ENCODE assay signal across 9 cellular contexts in genomic region chr2:231670892-231671616, GRCh38. TPM values are rescaled to one million over a fixed set of nuclear protein-coding genes. Genes with fewer than 3 reads are reported as not detected.
DNase-seq lines count a peak whose midpoint lies in the region; ATAC-seq, FAIRE-seq and TF ChIP-seq lines count a peak whose summit lies in the region.
"Had no signal": no experiment of that assay in that cellular context is flagged by ENCODE, and none has a peak within 500 bp of the region (broad histone marks: within the 10 kb centered on the region; RNA-seq: fewer than 3 reads in every experiment).

No MANE protein-coding gene starts in this region.

- H3K79me2 ChIP-seq in SK-N-SH (ENCODE audit: insufficient read depth) (no peaks in the 10 kb centered on the region), GM12878 (ENCODE audit: control insufficient read depth, insufficient read depth, low read length) (peaks cover 19% of the 10 kb centered on the region)

- peak overlapping the region; percentile 99 to 100 (median 100) for H3K27ac Mint-ChIP-seq in naive B cell
- H3K27ac Mint-ChIP-seq in activated CD4-positive, alpha-beta memory T cell treated with anti-CD3 and anti-CD28 coated beads for 36 hours: no peak overlapping the region
- H3K27ac Mint-ChIP-seq: activated naive CD4-positive, alpha-beta T cell treated with anti-CD3 and anti-CD28 coated beads, Interleukin-2, amount 50 U/mL, for 24 hours had no signal

- H3K36me3 ChIP-seq in SK-N-SH (replicated peaks in 1 of 2; ENCODE audit: control insufficient read depth in 1 of 2, insufficient read depth in 2 of 2, low read length in 1 of 2) (no peaks in the 10 kb centered on the region), GM12878 (ENCODE audit: control insufficient read depth in 2 of 2, insufficient read depth in 2 of 2, low read length in 1 of 2) (no peaks in the 10 kb centered on the region)

- DNase-seq in SK-N-SH (peak; percentile 79), GM12878 (ENCODE audit: low read depth, low spot score) (no peak), naive B cell (peak; percentile 74), SIG-M5 treated with dmso at 0.1 percent for 504 hours (lab: John Stamatoyannopoulos, UW; ENCODE audit: unreplicated experiment) (no peak), OCI-M2 (lab: John Stamatoyannopoulos, UW; ENCODE audit: unreplicated experiment) (no peak)
- DNase-seq in activated CD4-positive, alpha-beta memory T cell treated with anti-CD3 and anti-CD28 coated beads for 36 hours: no peak

- 72% methylated on average over 2 of the region's 8 CpGs for WGBS in SK-N-SH (ENCODE audit: low lambda C conversion rate)
- 1% methylated on average over 8 of the region's 8 CpGs for WGBS in GM12878 (ENCODE audit: insufficient coverage, insufficient replicate concordance, low lambda C conversion rate, missing lambda C conversion rate)

- BruUV-seq in GM12878 (replicated peaks; lab: Mats Ljungman, UMichigan): TSS peak; percentile 97

- H3K9me3 ChIP-seq in SK-N-SH (no peaks in the 10 kb centered on the region), GM12878 (replicated peaks; ENCODE audit: control insufficient read depth, insufficient read depth, low read length) (no peaks in the 10 kb centered on the region; the same call in 2 of the 3 replicates)

- no peak for FAIRE-seq in GM12878 (lab: Jason Lieb, UNC)

- H3K27me3 ChIP-seq in SK-N-SH (ENCODE audit: insufficient read depth): no peaks in the 10 kb centered on the region
- H3K27me3 ChIP-seq in GM12878 (replicated peaks in 1 of 2; ENCODE audit: control insufficient read depth in 2 of 2, insufficient read depth in 2 of 2, low read length in 1 of 2): no peaks in the 10 kb centered on the region

- H2AFZ ChIP-seq in SK-N-SH (ENCODE audit: low read depth) (no peak overlapping the region), GM12878 (ENCODE audit: control insufficient read depth, low read depth, low read length) (no peak overlapping the region; the same call in 1 of the 2 replicates)

- no peaks in the 10 kb centered on the region for H3K36me3 Mint-ChIP-seq in naive B cell
- H3K36me3 Mint-ChIP-seq in activated CD4-positive, alpha-beta memory T cell treated with anti-CD3 and anti-CD28 coated beads for 36 hours: no peaks in the 10 kb centered on the region
- H3K36me3 Mint-ChIP-seq: activated naive CD4-positive, alpha-beta T cell treated with anti-CD3 and anti-CD28 coated beads, Interleukin-2, amount 50 U/mL, for 24 hours had no signal

- peaks cover 2% of the 10 kb centered on the region for H3F3A ChIP-seq in SK-N-SH (replicated peaks; ENCODE audit: insufficient read depth)

- RAD21 ChIA-PET in GM12878 (lab: Charles Lee; ENCODE audit: unreplicated experiment): interaction anchor here (1.2 to 24.6 kb wide), 8 partner anchors 7 to 107 kb away, joined by 3 to 463 read pairs (median 30); partner anchors contain the start of gene PTMA

- H3K4me3 ChIP-seq in SK-N-SH (ENCODE audit: low read depth in 2 of 2, low read length in 1 of 2) (no peak overlapping the region), GM12878 (peak overlapping the region; percentile 73)

- H3K27me3 Mint-ChIP-seq in naive B cell: no peaks in the 10 kb centered on the region
- H3K27me3 Mint-ChIP-seq in activated CD4-positive, alpha-beta memory T cell treated with anti-CD3 and anti-CD28 coated beads for 36 hours: no peaks in the 10 kb centered on the region
- H3K27me3 Mint-ChIP-seq: activated naive CD4-positive, alpha-beta T cell treated with anti-CD3 and anti-CD28 coated beads, Interleukin-2, amount 50 U/mL, for 24 hours had no signal

- TF ChIP-seq RAD21 in SK-N-SH (IDR thresholded peaks at IDR 0.05; ENCODE audit: low read length) (no peak; the same call in 1 of the 2 replicates), GM12878 (IDR thresholded peaks at IDR 0.05; ENCODE audit: insufficient read depth, low read depth, low read length) (peak; percentile 48)

- TF ChIP-seq CTCF in SK-N-SH (IDR thresholded peaks at IDR 0.05): 0 out of 2 replicates have a peak, but pooled peaks have one; percentile 15
- TF ChIP-seq CTCF in GM12878 (IDR thresholded peaks at IDR 0.05 in 2 of 3, conservative IDR thresholded peaks at IDR 0.05 in 1 of 3; ENCODE audit: control insufficient read depth in 2 of 3, extremely low read depth in 1 of 3, insufficient read depth in 1 of 3, low read depth in 3 of 3, low read length in 3 of 3): peak; percentile 18 to 59 (median 27); a peak in 5 of 6 replicates

- in situ Hi-C loops in GM12878 (cut with MboI): loop anchor here (5.0 kb wide), 1 partner anchor 59 kb away; no protein-coding TSS in a partner anchor

- H3K4me3 Mint-ChIP-seq in naive B cell: peak overlapping the region; percentile 84 to 94 (median 90)
- H3K4me3 Mint-ChIP-seq in activated CD4-positive, alpha-beta memory T cell treated with anti-CD3 and anti-CD28 coated beads for 36 hours: no peak overlapping the region
- H3K4me3 Mint-ChIP-seq: activated naive CD4-positive, alpha-beta T cell treated with anti-CD3 and anti-CD28 coated beads, Interleukin-2, amount 50 U/mL, for 24 hours had no signal

- TF ChIP-seq EP300 in SK-N-SH (IDR thresholded peaks at IDR 0.05; ENCODE audit: borderline replicate concordance in 1 of 2, low read depth in 1 of 2, low read length in 1 of 2) (no peak), GM12878 (IDR thresholded peaks at IDR 0.05; ENCODE audit: borderline replicate concordance in 1 of 2, control insufficient read depth in 1 of 2, low read depth in 2 of 2, low read length in 2 of 2) (no peak)

- no peak for TF ChIP-seq POLR2A in GM12878 (IDR thresholded peaks at IDR 0.05; ENCODE audit: low read depth, low read length)

- no peak for ATAC-seq in SK-N-SH treated with all-trans-retinoic acid at 6 μM for 48 hours
- peak; percentile 1 for ATAC-seq in HG03342 (IDR thresholded peaks at IDR 0.05; ENCODE audit: unreplicated experiment)
- peak; percentile 2 for ATAC-seq in GM12878
- peak in 1 of 2 donors; percentile 3 for ATAC-seq in naive B cell (ENCODE audit: low read depth in 2 of 2)

- peaks cover 6 to 19% of the 10 kb centered on the region in 2 experiments; a peak in 2 of 4 replicates for H3K4me1 ChIP-seq in SK-N-SH (ENCODE audit: control insufficient read depth in 1 of 2, insufficient read depth in 2 of 2, low read depth in 1 of 2, low read length in 1 of 2)
- H3K4me1 ChIP-seq in GM12878 (ENCODE audit: control insufficient read depth, insufficient read depth, low read length): peaks cover 60% of the 10 kb centered on the region

- no peak overlapping the region for H3K27ac ChIP-seq in SK-N-SH (ENCODE audit: low read depth in 2 of 2, low read length in 1 of 2)
- peak overlapping the region; percentile 98 for H3K27ac ChIP-seq in GM12878 (ENCODE audit: control insufficient read depth, insufficient read depth)

- no peaks in the 10 kb centered on the region for H3K9me2 ChIP-seq in SK-N-SH

- no peak overlapping the region for H3K4me2 ChIP-seq in SK-N-SH
- peak overlapping the region; percentile 97 for H3K4me2 ChIP-seq in GM12878 (ENCODE audit: control insufficient read depth, insufficient read depth)

- peaks cover 69 to 95% (median 92%) of the 10 kb centered on the region in 3 donors for H3K4me1 Mint-ChIP-seq in naive B cell
- H3K4me1 Mint-ChIP-seq in activated CD4-positive, alpha-beta memory T cell treated with anti-CD3 and anti-CD28 coated beads for 36 hours (ENCODE audit: low read depth): peaks cover 6% of the 10 kb centered on the region
- H3K4me1 Mint-ChIP-seq: activated naive CD4-positive, alpha-beta T cell treated with anti-CD3 and anti-CD28 coated beads, Interleukin-2, amount 50 U/mL, for 24 hours had no signal

- SMC1A ChIA-PET in GM12878 (lab: Charles Lee; ENCODE audit: uncharacterized antibody, unreplicated experiment): interaction anchor here (0.5 to 10.2 kb wide), 8 partner anchors 10 to 65 kb away, joined by 3 to 343 read pairs (median 12); partner anchors contain the start of gene PTMA

- intact Hi-C loops in GM12878 (cut with micrococcal nuclease; ENCODE audit: unreplicated experiment): loop anchor here (1.0 to 5.0 kb wide), 3 partner anchors 23 to 109 kb away; no protein-coding TSS in a partner anchor
- intact Hi-C loops in activated CD4-positive, alpha-beta memory T cell treated with anti-CD3 and anti-CD28 coated beads for 36 hours (cut with micrococcal nuclease): no loop called here

- no peaks in the 10 kb centered on the region for H3K9me3 Mint-ChIP-seq in naive B cell
- no peaks in the 10 kb centered on the region for H3K9me3 Mint-ChIP-seq in activated CD4-positive, alpha-beta memory T cell treated with anti-CD3 and anti-CD28 coated beads for 36 hours
- H3K9me3 Mint-ChIP-seq: activated naive CD4-positive, alpha-beta T cell treated with anti-CD3 and anti-CD28 coated beads, Interleukin-2, amount 50 U/mL, for 24 hours had no signal

- CTCF ChIA-PET in SK-N-SH (lab: Yijun Ruan, JAX): interaction anchor here (0.9 to 29.4 kb wide), 5 partner anchors 19 to 58 kb away, joined by 3 to 1218 read pairs (median 256); partner anchors contain the start of gene PTMA
- CTCF ChIA-PET in GM12878 (lab: Yijun Ruan, JAX): interaction anchor here (0.8 to 22.2 kb wide), 9 partner anchors 8 to 207 kb away, joined by 3 to 811 read pairs (median 151); partner anchors contain the start of genes NCL and PTMA
- CTCF ChIA-PET in activated CD4-positive, alpha-beta memory T cell treated with anti-CD3 and anti-CD28 coated beads for 36 hours (lab: Charles Lee): interaction anchor here (0.9 to 21.7 kb wide), 5 partner anchors 24 to 59 kb away, joined by 4 to 578 read pairs (median 6); no protein-coding TSS in a partner anchor

- no peak overlapping the region for H3K9ac ChIP-seq in SK-N-SH
- H3K9ac ChIP-seq in GM12878 (ENCODE audit: control insufficient read depth, insufficient read depth, low read length): peak overlapping the region; percentile 76

- H4K20me1 ChIP-seq in SK-N-SH (ENCODE audit: insufficient read depth) (no peaks in the 10 kb centered on the region), GM12878 (ENCODE audit: control insufficient read depth, insufficient read depth) (no peaks in the 10 kb centered on the region)

- POLR2A ChIA-PET in SK-N-SH (lab: Yijun Ruan, JAX) (interaction anchor here (1.0 kb wide), 1 partner anchor 37 kb away, joined by 4 read pairs; the partner anchor contains the start of gene PTMA), GM12878 (lab: Charles Lee) (interaction anchor here (0.6 to 10.3 kb wide), 12 partner anchors 8 to 115 kb away, joined by 3 to 247 read pairs (median 12); partner anchors contain the start of genes COPS7B and PTMA)
- POLR2A ChIA-PET in activated CD4-positive, alpha-beta memory T cell treated with anti-CD3 and anti-CD28 coated beads for 36 hours (lab: Charles Lee): interaction anchor here (1.2 to 4.6 kb wide), 2 partner anchors 37 to 57 kb away, joined by 3 to 44 read pairs; partner anchors contain the start of gene PTMA

RNA-seq across cellular contexts. Expression of gene PTMA, which starts 37.3 kb away (rescaled TPM):
- 517 and 767 TPM in 2 replicates for polyA plus RNA-seq in SK-N-SH (2012; rRNA removed)
- polyA plus RNA-seq in SK-N-SH (2012; cell fraction: cytosol; rRNA removed): 733 and 1,021 TPM in 2 replicates
- 319 and 439 TPM in 2 replicates for polyA plus RNA-seq in SK-N-SH (2012; cell fraction: nucleus; rRNA removed)
- total RNA-seq in GM12878 (2013; cell fraction: nucleolus; rRNA removed): 157 and 167 TPM in 2 replicates
- 1,683 and 1,891 TPM in 2 replicates for total RNA-seq in GM12878 (2014; rRNA removed)
- 3,682 and 3,944 TPM in 2 replicates for total RNA-seq in GM12878 (2014; rRNA removed; fragmentation: Illumina TruSeq; extraction: Trizol)
- 2,403 and 2,413 TPM in 2 replicates for total RNA-seq in GM12878 (2021)
- 1,103 TPM for polyA plus RNA-seq in GM12878 (2011; ENCODE audit: low read depth)
- 1,144 and 1,534 TPM in 2 replicates for polyA plus RNA-seq in GM12878 (2011; rRNA removed)
- polyA plus RNA-seq in GM12878 (2011; cell fraction: cytosol; rRNA removed): 791 and 1,273 TPM in 2 replicates
- polyA plus RNA-seq in GM12878 (2011; cell fraction: nucleus; rRNA removed): 515 and 1,224 TPM in 2 replicates
- 2,072 and 2,223 TPM in 2 replicates for polyA plus RNA-seq in GM12878 (2012)
- 2,851 and 4,022 TPM in 2 replicates for polyA plus RNA-seq in GM12878 (2014; fragmentation: Illumina TruSeq; extraction: Trizol)
- 1,000 to 10,000 TPM; 3,548 to 5,018 TPM for polyA plus RNA-seq in GM12878 (2014; fragmentation: Nextera tagmentation; extraction: Ambion mirVana)
- polyA plus RNA-seq in GM12878 (2014; rRNA removed): 2,120 and 2,624 TPM in 2 replicates
- polyA plus RNA-seq in GM12878 (2016; fragmentation: Nextera tagmentation; extraction: Ambion mirVana): 1,000 to 10,000 TPM; 3,379 to 3,894 TPM
- polyA minus RNA-seq in GM12878 (2011; rRNA and poly(A)+ RNA removed): 163 and 293 TPM in 2 replicates
- 590 and 681 TPM in 2 replicates for polyA minus RNA-seq in GM12878 (2011; cell fraction: cytosol; rRNA and poly(A)+ RNA removed)
- 194 and 317 TPM in 2 replicates for polyA minus RNA-seq in GM12878 (2011; cell fraction: nucleus; rRNA and poly(A)+ RNA removed)
- 1,000 to 10,000 TPM; 1,295 to 2,538 (median 2,137) TPM for polyA plus RNA-seq in naive B cell (ENCODE audit: low read depth in 6 of 6)
- total RNA-seq in activated CD4-positive, alpha-beta memory T cell treated with anti-CD3 and anti-CD28 coated beads for 36 hours: 1,000 to 10,000 TPM; 1,763 to 1,778 TPM

Comparison
In these comparisons a context has a peak if more than half of its experiments do, and no peak if none do; other contexts are left out.
1. DNase-seq: peak in SK-N-SH (single experiment) and naive B cell (single experiment); none in GM12878 (single experiment), SIG-M5 treated with dmso at 0.1 percent for 504 hours (single experiment), OCI-M2 (single experiment) and activated CD4-positive, alpha-beta memory T cell treated with anti-CD3 and anti-CD28 coated beads for 36 hours (single experiment).
2. Of the 26 proteins assayed by ChIP-seq in both GM12878 and SK-N-SH: peak only in GM12878: RAD21; only in SK-N-SH: none; in both: CTCF and SMC3; in neither: 23.